Comparison of ENCODE assay signal across 16 cellular contexts in the genomic region with DNA sequence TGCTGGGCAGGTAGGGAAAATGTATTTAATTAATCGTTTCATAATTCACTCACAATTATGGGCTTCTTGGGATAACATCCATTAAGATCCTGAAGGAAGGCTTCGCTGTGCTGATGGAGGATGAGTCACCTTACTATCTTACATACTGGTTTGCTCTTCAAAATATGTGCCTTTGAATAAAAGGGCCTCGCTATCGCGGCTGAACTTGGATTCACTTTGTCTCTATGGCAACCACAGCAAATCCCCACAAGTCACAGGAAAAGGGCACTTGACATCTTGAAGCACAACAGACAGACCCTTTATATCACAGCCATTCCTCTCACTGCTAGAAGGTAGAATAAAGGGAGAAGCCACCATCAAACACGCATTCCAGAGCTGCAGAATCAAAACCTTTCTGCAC.
DNase-seq lines count a peak whose midpoint lies in the region; ATAC-seq, FAIRE-seq and TF ChIP-seq lines count a peak whose summit lies in the region.
"Had no signal": no experiment of that assay in that cellular context is flagged by ENCODE, and none has a peak within 500 bp of the region (broad histone marks: within the 10 kb centered on the region; RNA-seq: fewer than 3 reads in every experiment).

No MANE protein-coding gene starts in this region.

- H2AFZ ChIP-seq in GM23338 = no peak overlapping the region

- H3K79me1 ChIP-seq in mesendoderm (ENCODE audit: low read length) = no peaks in the 10 kb centered on the region

- H3K27ac ChIP-seq in GM23338 (ENCODE audit: low read depth) (no peak overlapping the region), mesendoderm (ENCODE audit: low read depth, low read length) (no peak overlapping the region)
- H3K27ac ChIP-seq: esophagus squamous epithelium, tibial nerve had no signal

- peaks cover 9% of the 10 kb centered on the region; the same call in 1 of the 2 replicates for H3K9me2 ChIP-seq in GM23338 (ENCODE audit: insufficient read depth)

- no peaks in the 10 kb centered on the region for H3F3A ChIP-seq in GM23338 (replicated peaks; ENCODE audit: low read depth)

- no peak overlapping the region for H3K4ac ChIP-seq in mesendoderm (ENCODE audit: low read depth, low read length)

- TF ChIP-seq POLR2A in GM12891 (IDR thresholded peaks at IDR 0.05; ENCODE audit: low read depth, low read length) = no peak

- H3K23ac ChIP-seq in mesendoderm (ENCODE audit: low read length) = no peak overlapping the region

- no peak overlapping the region for H4K5ac ChIP-seq in mesendoderm (ENCODE audit: low read length)

- CTCF ChIA-PET in activated CD8-positive, alpha-beta memory T cell treated with anti-CD3 and anti-CD28 coated beads, Interleukin-2, amount 10 ng/mL, durations not matched to agents 7 days and 5 days (lab: Charles Lee) = no interaction called here

- no peak for ATAC-seq in GM23338
- no peak for ATAC-seq in HG02610 (IDR thresholded peaks at IDR 0.05; ENCODE audit: unreplicated experiment)
- no peak for ATAC-seq in activated CD8-positive, alpha-beta memory T cell treated with anti-CD3 and anti-CD28 coated beads, Interleukin-2, amount 10 ng/mL, durations not matched to agents 7 days and 5 days
- ATAC-seq: activated naive CD4-positive, alpha-beta T cell treated with anti-CD3 and anti-CD28 coated beads, Interleukin-2, amount 50 U/mL, for 72 hours; CD8-positive, alpha-beta T cell; Right ventricle myocardium inferior had no signal

- in situ Hi-C loops in astrocyte of the spinal cord (cut with HindIII; ENCODE audit: low sequenced_read_pairs) = no loop called here

- H2BK5ac ChIP-seq in mesendoderm (ENCODE audit: low read length) = no peak overlapping the region

- peak; percentile 28 for DNase-seq in GM23338 (ENCODE audit: low spot score)
- peak; percentile 90 for DNase-seq in NCI-H2029 treated with DMSO at 0.1 percent for 48 hours (lab: John Stamatoyannopoulos, UW)
- DNase-seq in astrocyte of the spinal cord (ENCODE audit: low read depth, low spot score) = peak; percentile 22
- DNase-seq in mesendoderm = peak; percentile 60
- no peak for DNase-seq in activated T-cell treated with anti-CD3 and anti-CD28 coated beads, Interleukin-2, amount 50 U/mL, for 24 hours
- DNase-seq in GM12891 (ENCODE audit: insufficient read length, low spot score) = no peak
- DNase-seq in activated CD8-positive, alpha-beta memory T cell treated with anti-CD3 and anti-CD28 coated beads, Interleukin-2, amount 10 ng/mL, durations not matched to agents 7 days and 5 days = no peak
- DNase-seq: CD8-positive, alpha-beta T cell; esophagus squamous epithelium; Karpas-422; NCI-H446 treated with DMSO at 0.1 percent for 48 hours had no signal

- no peak overlapping the region for H2AK5ac ChIP-seq in mesendoderm (ENCODE audit: low read length)

- FAIRE-seq in GM12891 (lab: Jason Lieb, UNC) = no peak
- FAIRE-seq: TTC549 had no signal

- no peak for TF ChIP-seq CTCF in GM23338 (conservative IDR thresholded peaks at IDR 0.05; ENCODE audit: low read depth in 2 of 2)
- TF ChIP-seq CTCF in astrocyte of the spinal cord (IDR thresholded peaks at IDR 0.05; ENCODE audit: low read depth, low read length) = no peak

- H3K4me3 ChIP-seq in GM23338 = no peak overlapping the region
- H3K4me3 ChIP-seq in astrocyte of the spinal cord (ENCODE audit: low read depth, low read length) = no peak overlapping the region
- H3K4me3 ChIP-seq in mesendoderm (ENCODE audit: low read length) = no peak overlapping the region
- H3K4me3 ChIP-seq: esophagus squamous epithelium, tibial nerve had no signal

- H3K9me3 Mint-ChIP-seq in GM23338 = no peaks in the 10 kb centered on the region
- H3K9me3 Mint-ChIP-seq in activated T-cell treated with anti-CD3 and anti-CD28 coated beads, Interleukin-2, amount 50 U/mL, for 24 hours = no peaks in the 10 kb centered on the region
- no peaks in the 10 kb centered on the region for H3K9me3 Mint-ChIP-seq in activated CD8-positive, alpha-beta memory T cell treated with anti-CD3 and anti-CD28 coated beads, Interleukin-2, amount 10 ng/mL, durations not matched to agents 7 days and 5 days (ENCODE audit: low read depth)
- H3K9me3 Mint-ChIP-seq: CD8-positive, alpha-beta T cell had no signal

- H3K27me3 Mint-ChIP-seq in GM23338 (ENCODE audit: insufficient read depth, low read depth, poor library complexity) = no peaks in the 10 kb centered on the region
- H3K27me3 Mint-ChIP-seq in activated T-cell treated with anti-CD3 and anti-CD28 coated beads, Interleukin-2, amount 50 U/mL, for 24 hours = peaks cover 5% of the 10 kb centered on the region
- H3K27me3 Mint-ChIP-seq in activated CD8-positive, alpha-beta memory T cell treated with anti-CD3 and anti-CD28 coated beads, Interleukin-2, amount 10 ng/mL, durations not matched to agents 7 days and 5 days = no peaks in the 10 kb centered on the region

- peaks cover 18% of the 10 kb centered on the region for H3K4me1 Mint-ChIP-seq in GM23338
- peaks cover 12% of the 10 kb centered on the region for H3K4me1 Mint-ChIP-seq in activated T-cell treated with anti-CD3 and anti-CD28 coated beads, Interleukin-2, amount 50 U/mL, for 24 hours (ENCODE audit: low read depth)
- H3K4me1 Mint-ChIP-seq in activated CD8-positive, alpha-beta memory T cell treated with anti-CD3 and anti-CD28 coated beads, Interleukin-2, amount 10 ng/mL, durations not matched to agents 7 days and 5 days = peaks cover 2% of the 10 kb centered on the region

- H3K4me1 ChIP-seq in GM23338 (ENCODE audit: insufficient read depth) (no peaks in the 10 kb centered on the region), mesendoderm (ENCODE audit: control insufficient read depth, low read depth, low read length) (no peaks in the 10 kb centered on the region)
- H3K4me1 ChIP-seq: esophagus squamous epithelium, tibial nerve had no signal

- H3K27me3 ChIP-seq in GM23338 (ENCODE audit: insufficient read depth) (no peaks in the 10 kb centered on the region), mesendoderm (ENCODE audit: insufficient read depth, low read length, poor library complexity) (no peaks in the 10 kb centered on the region)
- H3K27me3 ChIP-seq: esophagus squamous epithelium, tibial nerve had no signal

- no peak overlapping the region for H2BK120ac ChIP-seq in mesendoderm (ENCODE audit: low read depth, low read length)

- H3K4me3 Mint-ChIP-seq in GM23338 = no peak overlapping the region
- no peak overlapping the region for H3K4me3 Mint-ChIP-seq in activated T-cell treated with anti-CD3 and anti-CD28 coated beads, Interleukin-2, amount 50 U/mL, for 24 hours
- no peak overlapping the region for H3K4me3 Mint-ChIP-seq in activated CD8-positive, alpha-beta memory T cell treated with anti-CD3 and anti-CD28 coated beads, Interleukin-2, amount 10 ng/mL, durations not matched to agents 7 days and 5 days
- H3K4me3 Mint-ChIP-seq: CD8-positive, alpha-beta T cell had no signal

- H3K36me3 ChIP-seq in GM23338 (ENCODE audit: insufficient read depth) (no peaks in the 10 kb centered on the region), mesendoderm (ENCODE audit: control insufficient read depth, insufficient read depth, low read length) (no peaks in the 10 kb centered on the region)
- H3K36me3 ChIP-seq: esophagus squamous epithelium, tibial nerve had no signal

- no CpG with 5 or more reads among the region's 6 CpGs for WGBS in mesendoderm (ENCODE audit: extremely low coverage, insufficient coverage, low lambda C conversion rate)

- no peaks in the 10 kb centered on the region for H4K20me1 ChIP-seq in GM23338 (replicated peaks; ENCODE audit: insufficient read depth)

- no peak overlapping the region for H3K27ac Mint-ChIP-seq in GM23338
- H3K27ac Mint-ChIP-seq in activated T-cell treated with anti-CD3 and anti-CD28 coated beads, Interleukin-2, amount 50 U/mL, for 24 hours = no peak overlapping the region
- no peak overlapping the region for H3K27ac Mint-ChIP-seq in activated CD8-positive, alpha-beta memory T cell treated with anti-CD3 and anti-CD28 coated beads, Interleukin-2, amount 10 ng/mL, durations not matched to agents 7 days and 5 days
- H3K27ac Mint-ChIP-seq: activated naive CD4-positive, alpha-beta T cell treated with anti-CD3 and anti-CD28 coated beads, Interleukin-2, amount 50 U/mL, for 72 hours; CD8-positive, alpha-beta T cell had no signal

- no peak overlapping the region for H4K8ac ChIP-seq in mesendoderm (ENCODE audit: low read depth, low read length)

- H3K79me2 ChIP-seq in GM23338 (replicated peaks; ENCODE audit: insufficient read depth) (no peaks in the 10 kb centered on the region), mesendoderm (ENCODE audit: control insufficient read depth, insufficient read depth, low read length) (no peaks in the 10 kb centered on the region)

- no peak overlapping the region for H2BK15ac ChIP-seq in mesendoderm (replicated peaks; ENCODE audit: low read depth)

- no peaks in the 10 kb centered on the region for H3K36me3 Mint-ChIP-seq in GM23338 (ENCODE audit: low read depth)
- H3K36me3 Mint-ChIP-seq in activated T-cell treated with anti-CD3 and anti-CD28 coated beads, Interleukin-2, amount 50 U/mL, for 24 hours (ENCODE audit: low read depth) = no peaks in the 10 kb centered on the region
- no peaks in the 10 kb centered on the region for H3K36me3 Mint-ChIP-seq in activated CD8-positive, alpha-beta memory T cell treated with anti-CD3 and anti-CD28 coated beads, Interleukin-2, amount 10 ng/mL, durations not matched to agents 7 days and 5 days
- H3K36me3 Mint-ChIP-seq: activated naive CD4-positive, alpha-beta T cell treated with anti-CD3 and anti-CD28 coated beads, Interleukin-2, amount 50 U/mL, for 72 hours; CD8-positive, alpha-beta T cell had no signal

- no peak overlapping the region for H3K4me2 ChIP-seq in GM23338
- H3K4me2 ChIP-seq in mesendoderm (ENCODE audit: low read length) = no peak overlapping the region

- no peak overlapping the region for H3K9ac ChIP-seq in mesendoderm (ENCODE audit: low read length)

- H3K56ac ChIP-seq in mesendoderm (ENCODE audit: low read length) = no peak overlapping the region

- no peak overlapping the region for H3K18ac ChIP-seq in mesendoderm (ENCODE audit: low read length)

TF ChIP-seq in GM23338, 12 proteins besides CTCF, POLR2A, EP300 and RAD21 (continues in another document):
- TF ChIP-seq EZH2 (IDR thresholded peaks at IDR 0.05; ENCODE audit: low read depth, unreplicated experiment) (no peak), ZNF114 (CRISPR knock-in tag; IDR thresholded peaks at IDR 0.05) (no peak), JUNB (IDR thresholded peaks at IDR 0.05; ENCODE audit: unreplicated experiment) (no peak), CREB1 (CRISPR knock-in tag; IDR thresholded peaks at IDR 0.05; ENCODE audit: low read depth) (no peak), EZH2phosphoT487 (IDR thresholded peaks at IDR 0.05; ENCODE audit: unreplicated experiment) (no peak), NANOG (IDR thresholded peaks at IDR 0.05; ENCODE audit: borderline replicate concordance) (no peak)

TF ChIP-seq in GM12891, 5 proteins besides CTCF, POLR2A, EP300 and RAD21:
- no peak for TF ChIP-seq TAF1 (IDR thresholded peaks at IDR 0.05; ENCODE audit: low read depth, low read length)
- TF ChIP-seq POU2F2 (IDR thresholded peaks at IDR 0.05; ENCODE audit: low read depth, low read length) = no peak
- no peak for TF ChIP-seq POLR2AphosphoS5 (IDR thresholded peaks at IDR 0.05; ENCODE audit: low read depth, low read length)
- no peak for TF ChIP-seq SPI1 (IDR thresholded peaks at IDR 0.05; ENCODE audit: low read depth, low read length)
- TF ChIP-seq PAX5 (IDR thresholded peaks at IDR 0.05; ENCODE audit: insufficient read depth, low read length, severe bottlenecking) = no peak

Comparison
In these comparisons a context has a peak if more than half of its experiments do, and no peak if none do; other contexts are left out.
1. DNase-seq: peak in GM23338 (single experiment), NCI-H2029 treated with DMSO at 0.1 percent for 48 hours (single experiment), astrocyte of the spinal cord (single experiment) and mesendoderm (single experiment); none in activated T-cell treated with anti-CD3 and anti-CD28 coated beads, Interleukin-2, amount 50 U/mL, for 24 hours (single experiment), GM12891 (single experiment) and activated CD8-positive, alpha-beta memory T cell treated with anti-CD3 and anti-CD28 coated beads, Interleukin-2, amount 10 ng/mL, durations not matched to agents 7 days and 5 days (single experiment).